In the genomic region with DNA sequence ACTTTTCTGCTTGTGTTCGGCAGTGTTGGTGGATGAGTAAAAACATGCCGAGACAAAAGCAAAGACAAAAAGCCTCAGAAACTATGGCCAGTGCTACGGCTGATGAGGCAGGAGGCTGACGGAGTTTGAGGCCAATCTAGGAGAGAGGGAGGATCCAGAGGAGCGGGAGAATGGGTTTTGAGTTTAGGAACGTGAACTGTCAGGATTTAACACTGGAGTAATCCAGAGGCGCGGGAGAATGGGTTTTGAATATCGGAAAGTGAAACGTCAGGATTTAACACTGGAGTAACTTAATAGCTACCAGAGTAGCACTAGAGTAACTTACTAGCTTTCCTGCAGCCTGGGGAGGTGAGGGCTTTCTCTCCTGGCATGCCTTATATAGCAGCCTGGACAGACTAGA, we compare ENCODE assay signal across 18 cellular contexts. TPM values are rescaled to one million over a fixed set of nuclear protein-coding genes. Genes with fewer than 3 reads are reported as not detected.
DNase-seq lines count a peak whose midpoint lies in the region; ATAC-seq and TF ChIP-seq lines count a peak whose summit lies in the region.
"Had no signal": no experiment of that assay in that cellular context is flagged by ENCODE, and none has a peak within 500 bp of the region (broad histone marks: within the 10 kb centered on the region; RNA-seq: fewer than 3 reads in every experiment).

No MANE protein-coding gene starts in this region.

- no peaks in the 10 kb centered on the region for H3K9me2 ChIP-seq in hepatocyte (replicated peaks; ENCODE audit: insufficient read depth)

- TF ChIP-seq CTCF in hepatocyte (IDR thresholded peaks at IDR 0.05; ENCODE audit: poor library complexity): no peak

- peak overlapping the region; percentile 16 for H2AFZ ChIP-seq in hepatocyte

- peaks cover 30% of the 10 kb centered on the region for H3K27me3 Mint-ChIP-seq in activated T-cell treated with anti-CD3 and anti-CD28 coated beads, Interleukin-2, amount 50 U/mL, for 72 hours (ENCODE audit: low read depth)

- no peak overlapping the region for H3K9ac ChIP-seq in adipocyte (ENCODE audit: low read length)

- no peaks in the 10 kb centered on the region for H3K79me2 ChIP-seq in hepatocyte

- no peaks in the 10 kb centered on the region for H3K4me1 Mint-ChIP-seq in activated T-cell treated with anti-CD3 and anti-CD28 coated beads, Interleukin-2, amount 50 U/mL, for 72 hours (ENCODE audit: low read depth)
- H3K4me1 Mint-ChIP-seq: activated naive CD4-positive, alpha-beta T cell treated with anti-CD3 and anti-CD28 coated beads, Interleukin-2, amount 50 U/mL, for 24 hours; B cell; central memory CD8-positive, alpha-beta T cell had no signal

- no peaks in the 10 kb centered on the region for H3K9me3 Mint-ChIP-seq in activated T-cell treated with anti-CD3 and anti-CD28 coated beads, Interleukin-2, amount 50 U/mL, for 72 hours
- H3K9me3 Mint-ChIP-seq: activated naive CD4-positive, alpha-beta T cell treated with anti-CD3 and anti-CD28 coated beads, Interleukin-2, amount 50 U/mL, for 24 hours; central memory CD8-positive, alpha-beta T cell had no signal

- no peaks in the 10 kb centered on the region for H4K20me1 ChIP-seq in hepatocyte (ENCODE audit: insufficient read depth, poor library complexity, severe bottlenecking)

- peak overlapping the region; percentile 50 for H3K4me2 ChIP-seq in hepatocyte

- no peak overlapping the region for H3K27ac Mint-ChIP-seq in activated T-cell treated with anti-CD3 and anti-CD28 coated beads, Interleukin-2, amount 50 U/mL, for 72 hours
- H3K27ac Mint-ChIP-seq: activated naive CD4-positive, alpha-beta T cell treated with anti-CD3 and anti-CD28 coated beads, Interleukin-2, amount 50 U/mL, for 24 hours; B cell had no signal

- ATAC-seq in sciatic nerve: peak; percentile 57
- ATAC-seq in activated T-cell treated with anti-CD3 and anti-CD28 coated beads, Interleukin-2, amount 50 U/mL, for 72 hours (replicated peaks in 1 of 2): no peak

- intact Hi-C loops in sciatic nerve (cut with DNase I): no loop called here

- WGBS in hepatocyte (ENCODE audit: low lambda C conversion rate, missing lambda C conversion rate): 50% methylated on average over 10 of the region's 10 CpGs

- DNase-seq in H4 (ENCODE audit: low spot score): peak; percentile 74
- DNase-seq in adipocyte (ENCODE audit: low read depth): peak; percentile 34
- DNase-seq in hepatocyte (ENCODE audit: low spot score): no peak
- DNase-seq in sciatic nerve (ENCODE audit: low spot score): no peak
- DNase-seq in activated T-cell treated with anti-CD3 and anti-CD28 coated beads, Interleukin-2, amount 50 U/mL, for 72 hours: no peak
- DNase-seq in activated CD4-positive, alpha-beta T cell treated with anti-CD3 and anti-CD28 coated beads for 1 hour: no peak
- DNase-seq in putamen (ENCODE audit: low spot score): no peak
- DNase-seq in caudate nucleus (lab: John Stamatoyannopoulos, UW): no peak
- DNase-seq: activated T-cell treated with anti-CD3 and anti-CD28 coated beads, Interleukin-2, amount 50 U/mL, for 1 hour; NCI-H2081 treated with DMSO at 0.1 percent for 48 hours; NCI-H526 treated with DMSO at 0.1 percent for 48 hours; sigmoid colon; stimulated activated CD4-positive, alpha-beta T cell treated with anti-CD3 and anti-CD28 coated beads, Interleukin-4, amount 100 ng/mL, for 24 hours; stimulated activated CD8-positive, alpha-beta memory T cell treated with anti-CD3 and anti-CD28 coated beads, Interleukin-4, amount 100 ng/mL, for 48 hours had no signal

- no peaks in the 10 kb centered on the region for H3K36me3 Mint-ChIP-seq in activated T-cell treated with anti-CD3 and anti-CD28 coated beads, Interleukin-2, amount 50 U/mL, for 72 hours (ENCODE audit: insufficient read depth in 2 of 2)
- H3K36me3 Mint-ChIP-seq: activated naive CD4-positive, alpha-beta T cell treated with anti-CD3 and anti-CD28 coated beads, Interleukin-2, amount 50 U/mL, for 24 hours had no signal

- peaks cover 4% of the 10 kb centered on the region for H3K4me1 ChIP-seq in adipocyte (ENCODE audit: control insufficient read depth, insufficient read depth, low read length)
- H3K4me1 ChIP-seq in hepatocyte (ENCODE audit: insufficient read depth): peaks cover 31% of the 10 kb centered on the region
- H3K4me1 ChIP-seq: sigmoid colon had no signal

- peaks cover 4% of the 10 kb centered on the region for H3K27me3 ChIP-seq in adipocyte (replicated peaks; ENCODE audit: control insufficient read depth, insufficient read depth, low read length)
- H3K27me3 ChIP-seq in hepatocyte: no peaks in the 10 kb centered on the region
- H3K27me3 ChIP-seq: sigmoid colon had no signal

- H3K36me3 ChIP-seq in adipocyte (ENCODE audit: control insufficient read depth, insufficient read depth, low read length, severe bottlenecking) (no peaks in the 10 kb centered on the region), hepatocyte (replicated peaks; ENCODE audit: insufficient read depth, low read depth) (no peaks in the 10 kb centered on the region)
- H3K36me3 ChIP-seq: sigmoid colon had no signal

- no peaks in the 10 kb centered on the region for H3K9me3 ChIP-seq in adipocyte (ENCODE audit: control insufficient read depth, low read length)
- H3K9me3 ChIP-seq in hepatocyte (ENCODE audit: low read depth): no peaks in the 10 kb centered on the region
- H3K9me3 ChIP-seq: sigmoid colon had no signal

- peak overlapping the region; percentile 21 for H3K27ac ChIP-seq in hepatocyte
- no peak overlapping the region for H3K27ac ChIP-seq in caudate nucleus (ENCODE audit: low read depth, low read length)
- H3K27ac ChIP-seq: sigmoid colon had no signal

- H3K4me3 ChIP-seq in adipocyte (ENCODE audit: low read length) (peak overlapping the region; percentile 53), hepatocyte (no peak overlapping the region)
- H3K4me3 ChIP-seq: lung, sigmoid colon had no signal

- H3K4me3 Mint-ChIP-seq in activated T-cell treated with anti-CD3 and anti-CD28 coated beads, Interleukin-2, amount 50 U/mL, for 72 hours: no peak overlapping the region
- H3K4me3 Mint-ChIP-seq: activated naive CD4-positive, alpha-beta T cell treated with anti-CD3 and anti-CD28 coated beads, Interleukin-2, amount 50 U/mL, for 24 hours; B cell; central memory CD8-positive, alpha-beta T cell had no signal

RNA-seq across cellular contexts. Expression of gene LYPD6B, which starts 37.4 kb away (rescaled TPM):
- total RNA-seq in H4 (2014; rRNA removed; shearing (Covaris generic)): 112 and 133 TPM in 2 replicates
- total RNA-seq in hepatocyte (13.3 and 16.8 TPM in 2 replicates), sciatic nerve (not detected)
- polyA plus RNA-seq in hepatocyte: 26.0 and 26.4 TPM in 2 replicates
- total RNA-seq in activated T-cell treated with anti-CD3 and anti-CD28 coated beads, Interleukin-2, amount 50 U/mL, for 72 hours: not detected

Comparison
In these comparisons a context has a peak if more than half of its experiments do, and no peak if none do; other contexts are left out.
1. DNase-seq: peak in H4 (single experiment) and adipocyte (single experiment); none in hepatocyte (single experiment), sciatic nerve (single experiment), activated T-cell treated with anti-CD3 and anti-CD28 coated beads, Interleukin-2, amount 50 U/mL, for 72 hours (0 of 2), activated CD4-positive, alpha-beta T cell treated with anti-CD3 and anti-CD28 coated beads for 1 hour (single experiment), putamen (single experiment) and caudate nucleus (0 of 61).
2. RNA of gene LYPD6B, which starts 37.4 kb away (total RNA-seq): 112 to 133 TPM in H4 and 13.3 to 16.8 TPM in hepatocyte; not detected in sciatic nerve (single experiment) and not detected in activated T-cell treated with anti-CD3 and anti-CD28 coated beads, Interleukin-2, amount 50 U/mL, for 72 hours; every median in the first group is over 10 times any median in the second.